In genomic region chr5:110054240-110054639, GRCh38 we compare ENCODE assay signal across 8 cellular contexts.
DNase-seq lines count a peak whose midpoint lies in the region; ATAC-seq and TF ChIP-seq lines count a peak whose summit lies in the region.

No MANE protein-coding gene starts in this region.

- H3K79me2 ChIP-seq in fibroblast of lung (ENCODE audit: control insufficient read depth, insufficient read depth, low read length): no peaks in the 10 kb centered on the region

- peaks cover 19% of the 10 kb centered on the region for H3K4me1 Mint-ChIP-seq in activated CD8-positive, alpha-beta memory T cell treated with anti-CD3 and anti-CD28 coated beads, Interleukin-2, amount 10 ng/mL, durations not matched to agents 7 days and 5 days

- no peak overlapping the region for H2AFZ ChIP-seq in fibroblast of lung (ENCODE audit: low read length)

- H3K27me3 ChIP-seq in fibroblast of lung (ENCODE audit: control insufficient read depth, insufficient read depth, low read length): no peaks in the 10 kb centered on the region

- peak in 1 of 2 donors; percentile 34 for TF ChIP-seq CTCF in fibroblast of lung (conservative IDR thresholded peaks at IDR 0.05 in 1 of 2, IDR thresholded peaks at IDR 0.05 in 1 of 2; ENCODE audit: low read depth in 1 of 2, low read length in 2 of 2)

- H3K9ac ChIP-seq in fibroblast of lung (ENCODE audit: insufficient read depth, low read length): no peak overlapping the region

- H4K20me1 ChIP-seq in fibroblast of lung (ENCODE audit: control insufficient read depth, extremely low read depth, insufficient read depth, low read length): no peaks in the 10 kb centered on the region

- ATAC-seq in HG03103 (IDR thresholded peaks at IDR 0.05; ENCODE audit: low read depth, unreplicated experiment): peak; percentile 85
- ATAC-seq in activated CD8-positive, alpha-beta memory T cell treated with anti-CD3 and anti-CD28 coated beads, Interleukin-2, amount 10 ng/mL, durations not matched to agents 7 days and 5 days: peak; percentile 92

- no peaks in the 10 kb centered on the region for H3K9me3 ChIP-seq in fibroblast of lung (ENCODE audit: control insufficient read depth, insufficient read depth, low read depth, low read length)

- peaks cover 2% of the 10 kb centered on the region for H3K27me3 Mint-ChIP-seq in activated CD8-positive, alpha-beta memory T cell treated with anti-CD3 and anti-CD28 coated beads, Interleukin-2, amount 10 ng/mL, durations not matched to agents 7 days and 5 days

- peak; percentile 28 to 65 for DNase-seq in NCI-H2081 (lab: John Stamatoyannopoulos, UW)
- DNase-seq in NCI-H2081 treated with DMSO at 0.1 percent for 48 hours (lab: John Stamatoyannopoulos, UW): no peak
- DNase-seq in NCI-H748 treated with DMSO at 0.1 percent for 48 hours (lab: John Stamatoyannopoulos, UW): peak; percentile 1
- peak; percentile 81 for DNase-seq in activated CD8-positive, alpha-beta memory T cell treated with anti-CD3 and anti-CD28 coated beads, Interleukin-2, amount 10 ng/mL, durations not matched to agents 7 days and 5 days
- DNase-seq in fibroblast of lung (ENCODE audit: low read depth in 2 of 2): peak; percentile 84 to 93
- DNase-seq in stimulated activated CD4-positive, alpha-beta T cell treated with anti-CD3 and anti-CD28 coated beads, Interleukin-1b, Interleukin-23, amount 100 ng/mL, for 4 hours (ENCODE audit: low read depth in 2 of 2): peak; percentile 11 to 44
- DNase-seq in ecto neural progenitor cell (ENCODE audit: low spot score): no peak

- no peaks in the 10 kb centered on the region for H3K36me3 ChIP-seq in fibroblast of lung (ENCODE audit: control insufficient read depth, insufficient read depth, low read length)

- H3K4me1 ChIP-seq in fibroblast of lung (ENCODE audit: control insufficient read depth, extremely low read depth, insufficient read depth, low read length): no peaks in the 10 kb centered on the region

- H3K27ac ChIP-seq in fibroblast of lung (ENCODE audit: insufficient read depth, low read length): no peak overlapping the region

- no peaks in the 10 kb centered on the region for H3K9me3 Mint-ChIP-seq in activated CD8-positive, alpha-beta memory T cell treated with anti-CD3 and anti-CD28 coated beads, Interleukin-2, amount 10 ng/mL, durations not matched to agents 7 days and 5 days (ENCODE audit: low read depth)

- H3K4me3 ChIP-seq in fibroblast of lung (replicated peaks in 1 of 4; ENCODE audit: control extremely low read depth in 1 of 4, insufficient read depth in 1 of 4, low read depth in 3 of 4, low read length in 4 of 4): no peak overlapping the region

- H3K4me3 Mint-ChIP-seq in activated CD8-positive, alpha-beta memory T cell treated with anti-CD3 and anti-CD28 coated beads, Interleukin-2, amount 10 ng/mL, durations not matched to agents 7 days and 5 days: peak overlapping the region; percentile 28

- no peaks in the 10 kb centered on the region for H3K36me3 Mint-ChIP-seq in activated CD8-positive, alpha-beta memory T cell treated with anti-CD3 and anti-CD28 coated beads, Interleukin-2, amount 10 ng/mL, durations not matched to agents 7 days and 5 days

- no peak overlapping the region for H3K4me2 ChIP-seq in fibroblast of lung (ENCODE audit: extremely low read depth, insufficient read depth, low read length)

- CTCF ChIA-PET in activated CD8-positive, alpha-beta memory T cell treated with anti-CD3 and anti-CD28 coated beads, Interleukin-2, amount 10 ng/mL, durations not matched to agents 7 days and 5 days (lab: Charles Lee): interaction anchor here (0.6 to 1.6 kb wide), 5 partner anchors 8 to 364 kb away, joined by 3 to 4 read pairs (median 3); no protein-coding TSS in a partner anchor

- peak overlapping the region; percentile 78 for H3K27ac Mint-ChIP-seq in activated CD8-positive, alpha-beta memory T cell treated with anti-CD3 and anti-CD28 coated beads, Interleukin-2, amount 10 ng/mL, durations not matched to agents 7 days and 5 days

Comparison
In these comparisons a context has a peak if more than half of its experiments do, and no peak if none do; other contexts are left out.
1. DNase-seq: peak in NCI-H2081 (2 of 2), NCI-H748 treated with DMSO at 0.1 percent for 48 hours (single experiment), activated CD8-positive, alpha-beta memory T cell treated with anti-CD3 and anti-CD28 coated beads, Interleukin-2, amount 10 ng/mL, durations not matched to agents 7 days and 5 days (single experiment), fibroblast of lung (2 of 2) and stimulated activated CD4-positive, alpha-beta T cell treated with anti-CD3 and anti-CD28 coated beads, Interleukin-1b, Interleukin-23, amount 100 ng/mL, for 4 hours (2 of 2); none in NCI-H2081 treated with DMSO at 0.1 percent for 48 hours (single experiment) and ecto neural progenitor cell (single experiment).